In genomic region chr11:57424137-57424801, GRCh38 we compare ENCODE assay signal across 12 cellular contexts. TPM values are rescaled to one million over a fixed set of nuclear protein-coding genes. Genes with fewer than 3 reads are reported as not detected.
DNase-seq lines count a peak whose midpoint lies in the region; ATAC-seq, FAIRE-seq and TF ChIP-seq lines count a peak whose summit lies in the region.
"Had no signal": no experiment of that assay in that cellular context is flagged by ENCODE, and none has a peak within 500 bp of the region (broad histone marks: within the 10 kb centered on the region; RNA-seq: fewer than 3 reads in every experiment).

No MANE protein-coding gene starts in this region.

- TF ChIP-seq CTCF in A549 (IDR thresholded peaks at IDR 0.05) (no peak), body of pancreas (IDR thresholded peaks at IDR 0.05) (no peak)

- peak overlapping the region; percentile 21 to 92 (median 88) for H3K4me3 Mint-ChIP-seq in naive thymus-derived CD4-positive, alpha-beta T cell

- H3K9me3 ChIP-seq in A549 (no peaks in the 10 kb centered on the region), body of pancreas (no peaks in the 10 kb centered on the region)
- H3K9me3 ChIP-seq in naive thymus-derived CD4-positive, alpha-beta T cell (ENCODE audit: control insufficient read depth in 2 of 3, low read length in 3 of 3): no peaks in the 10 kb centered on the region

- FAIRE-seq in A549 (lab: Jason Lieb, UNC) (no peak), HTR-8/SVneo (lab: Jason Lieb, UNC) (peak; percentile 20)

- TF ChIP-seq POLR2A in A549 (IDR thresholded peaks at IDR 0.05; ENCODE audit: low read length): no peak
- no peak for TF ChIP-seq POLR2A in body of pancreas (IDR thresholded peaks at IDR 0.05)

- H3K27me3 Mint-ChIP-seq in naive thymus-derived CD4-positive, alpha-beta T cell: peaks cover 0 to 18% (median 0%) of the 10 kb centered on the region in 5 donors

- peaks cover 40 to 56% (median 50%) of the 10 kb centered on the region in 7 donors for H3K4me1 Mint-ChIP-seq in naive thymus-derived CD4-positive, alpha-beta T cell

- peaks cover 0 to 2% of the 10 kb centered on the region in 2 donors for H3K36me3 ChIP-seq in body of pancreas (replicated peaks in 1 of 2; ENCODE audit: insufficient read depth in 1 of 2, low read depth in 2 of 2)
- peaks cover 0 to 5% (median 0%) of the 10 kb centered on the region in 3 experiments for H3K36me3 ChIP-seq in naive thymus-derived CD4-positive, alpha-beta T cell (ENCODE audit: control insufficient read depth in 2 of 3, insufficient read depth in 3 of 3, low read length in 3 of 3)

- H3K4me3 ChIP-seq in A549: no peak overlapping the region
- H3K4me3 ChIP-seq in body of pancreas: no peak overlapping the region
- peak overlapping the region; percentile 56 for H3K4me3 ChIP-seq in naive thymus-derived CD4-positive, alpha-beta T cell (ENCODE audit: low read length)

- H3K36me3 Mint-ChIP-seq in naive thymus-derived CD4-positive, alpha-beta T cell: peaks cover 0 to 30% (median 21%) of the 10 kb centered on the region in 5 donors

- 84% methylated on average over 9 of the region's 9 CpGs for WGBS in A549 (ENCODE audit: missing lambda C conversion rate)
- 68 to 82% methylated on average over 8 to 9 of the region's 9 CpGs for WGBS in body of pancreas, 2 donors

- H3K27ac ChIP-seq in A549: peak overlapping the region in 1 of 2 experiments; percentile 58; a peak in 4 of 6 replicates
- H3K27ac ChIP-seq in body of pancreas: peak overlapping the region in 3 of 4 donors; percentile 89 to 94 (median 91)
- H3K27ac ChIP-seq in naive thymus-derived CD4-positive, alpha-beta T cell (ENCODE audit: low read depth, low read length): peak overlapping the region; percentile 52
- H3K27ac ChIP-seq: VCaP had no signal

- CTCF ChIA-PET in A549 (lab: Yijun Ruan, JAX): interaction anchor here (0.9 to 1.6 kb wide), 2 partner anchors 34 to 45 kb away, joined by 3 to 4 read pairs; no protein-coding TSS in a partner anchor
- CTCF ChIA-PET in naive thymus-derived CD4-positive, alpha-beta T cell (lab: Charles Lee): interaction anchor here (0.9 to 1.3 kb wide), 2 partner anchors 33 to 74 kb away, joined by 5 to 7 read pairs; no protein-coding TSS in a partner anchor

- H3K9me3 Mint-ChIP-seq in naive thymus-derived CD4-positive, alpha-beta T cell: no peaks in the 10 kb centered on the region

- POLR2A ChIA-PET in A549 (lab: Yijun Ruan, JAX): no interaction called here
- POLR2A ChIA-PET in naive thymus-derived CD4-positive, alpha-beta T cell (lab: Charles Lee): interaction anchor here (1.2 kb wide), 2 partner anchors 72 to 91 kb away, joined by 4 read pairs; partner anchors contain the start of gene SLC43A1

- DNase-seq in A549 (ENCODE audit: low read depth in 1 of 2, low spot score in 1 of 2) (no peak), HTR-8/SVneo (ENCODE audit: insufficient read length, low spot score) (no peak), body of pancreas (no peak), H4 (ENCODE audit: low spot score) (no peak), HT-29 (ENCODE audit: low spot score) (no peak)
- DNase-seq in naive thymus-derived CD4-positive, alpha-beta T cell: no peak
- DNase-seq: NCI-H2107 had no signal

- no peaks in the 10 kb centered on the region for H3K27me3 ChIP-seq in body of pancreas
- no peaks in the 10 kb centered on the region for H3K27me3 ChIP-seq in naive thymus-derived CD4-positive, alpha-beta T cell (ENCODE audit: control insufficient read depth in 2 of 2, insufficient read depth in 2 of 2, low read length in 2 of 2)

- peaks cover 27% of the 10 kb centered on the region for H3K4me1 ChIP-seq in A549
- H3K4me1 ChIP-seq in body of pancreas: peaks cover 44% of the 10 kb centered on the region
- peaks cover 24 to 45% of the 10 kb centered on the region in 2 donors for H3K4me1 ChIP-seq in naive thymus-derived CD4-positive, alpha-beta T cell (ENCODE audit: control insufficient read depth in 2 of 2, insufficient read depth in 2 of 2, low read length in 2 of 2)

- peak in 1 of 2 experiments; percentile 17; a peak in 1 of 6 replicates for ATAC-seq in A549
- no peak for ATAC-seq in body of pancreas
- ATAC-seq in naive thymus-derived CD4-positive, alpha-beta T cell: no peak
- no peak for ATAC-seq in HG03159 (IDR thresholded peaks at IDR 0.05; ENCODE audit: unreplicated experiment)
- ATAC-seq in GM18870 (IDR thresholded peaks at IDR 0.05; ENCODE audit: unreplicated experiment): no peak

- peak overlapping the region; percentile 26; the same call in 1 of the 3 replicates for H3K4me2 ChIP-seq in A549

- TF ChIP-seq RAD21 in A549 (conservative IDR thresholded peaks at IDR 0.05 in 1 of 2, IDR thresholded peaks at IDR 0.05 in 1 of 2): no peak

- H3K27ac Mint-ChIP-seq in naive thymus-derived CD4-positive, alpha-beta T cell: peak overlapping the region; percentile 84 to 93 (median 90)

- intact Hi-C loops in body of pancreas (cut with DNase I): no loop called here
- intact Hi-C loops in naive thymus-derived CD4-positive, alpha-beta T cell (cut with micrococcal nuclease): loop anchor here (1.0 to 10.0 kb wide), 3 partner anchors 79 to 1155 kb away; partner anchors contain the start of genes ZFP91 (in 2 of the 2) and LPXN (in 1 of the 2)

- no peak for TF ChIP-seq EP300 in A549 (IDR thresholded peaks at IDR 0.05)

TF ChIP-seq in A549, 52 proteins besides CTCF, POLR2A, EP300 and RAD21 (continues in another document):
- TF ChIP-seq ZC3H11A (IDR thresholded peaks at IDR 0.05): no peak
- no peak for TF ChIP-seq POLR2AphosphoS2 (conservative IDR thresholded peaks at IDR 0.05; ENCODE audit: low read length)
- TF ChIP-seq SREBF2 (IDR thresholded peaks at IDR 0.05): no peak
- no peak for TF ChIP-seq EHMT2 (IDR thresholded peaks at IDR 0.05; ENCODE audit: low read depth)
- TF ChIP-seq FOSB (CRISPR knock-in tag; IDR thresholded peaks at IDR 0.05): no peak
- TF ChIP-seq E2F6 (IDR thresholded peaks at IDR 0.05; ENCODE audit: borderline replicate concordance, low read depth): no peak

RNA-seq across cellular contexts. Expression of gene SLC43A3, which starts 2.7 kb away (rescaled TPM):
- polyA plus RNA-seq in A549 (2011; rRNA removed): 0.30 TPM in 2 replicates
- polyA plus RNA-seq in A549 (2012; cell fraction: cytosol; rRNA removed): 0.19 and 0.30 TPM in 2 replicates
- 0.52 and 1.5 TPM in 2 replicates for polyA plus RNA-seq in A549 (2012; cell fraction: nucleus; rRNA removed)
- polyA plus RNA-seq in A549 (2017; fragmentation: RNase III; extraction: RNeasy Plus Mini Kit Qiagen cat#74134 plus additional on column Dnase treatment): 0.12 to 0.22 TPM (median 0.13 TPM) in 3 replicates
- polyA minus RNA-seq in A549 (2011; rRNA and poly(A)+ RNA removed): 0.33 and 0.83 TPM in 2 replicates
- 10 to 100 TPM; 23.1 to 30.0 TPM for total RNA-seq in body of pancreas
- total RNA-seq in naive thymus-derived CD4-positive, alpha-beta T cell: 10 to 100 TPM; 10.5 to 67.9 (median 12.2) TPM
- 10 to 100 TPM; 10.0 to 16.7 TPM for polyA plus RNA-seq in naive thymus-derived CD4-positive, alpha-beta T cell
- 20.4 and 21.3 TPM in 2 replicates for total RNA-seq in H4 (2014; rRNA removed; shearing (Covaris generic))
- not detected in 2 replicates for total RNA-seq in HT-29 (2014; rRNA removed; shearing (Covaris generic))

RNA-seq across cellular contexts. Expression of gene PRG2, which starts 33.8 kb away (rescaled TPM):
- not detected in 2 replicates for polyA plus RNA-seq in A549 (2011; rRNA removed)
- 0.03 TPM in 1 of 2 replicates, not detected in the other for polyA plus RNA-seq in A549 (2012; cell fraction: cytosol; rRNA removed)
- polyA plus RNA-seq in A549 (2012; cell fraction: nucleus; rRNA removed): 0.06 TPM in 1 of 2 replicates, not detected in the other
- not detected in 3 replicates for polyA plus RNA-seq in A549 (2017; fragmentation: RNase III; extraction: RNeasy Plus Mini Kit Qiagen cat#74134 plus additional on column Dnase treatment)
- not detected in 2 replicates for polyA minus RNA-seq in A549 (2011; rRNA and poly(A)+ RNA removed)
- not detected for total RNA-seq in body of pancreas
- 1 to 10 TPM in 1 of 5 experiments, under 1 TPM in 2, not detected in 2; 0.44 to 1.7 (median 0.48) TPM for total RNA-seq in naive thymus-derived CD4-positive, alpha-beta T cell
- polyA plus RNA-seq in naive thymus-derived CD4-positive, alpha-beta T cell: not detected
- total RNA-seq in H4 (2014; rRNA removed; shearing (Covaris generic)): not detected in 2 replicates
- total RNA-seq in HT-29 (2014; rRNA removed; shearing (Covaris generic)): not detected in 2 replicates

RNA-seq across cellular contexts. Expression of gene RTN4RL2, which starts 36.1 kb away (rescaled TPM):
- 9.2 and 10.6 TPM in 2 replicates for polyA plus RNA-seq in A549 (2011; rRNA removed)
- 60.9 and 116 TPM in 2 replicates for polyA plus RNA-seq in A549 (2012; cell fraction: cytosol; rRNA removed)
- polyA plus RNA-seq in A549 (2012; cell fraction: nucleus; rRNA removed): 56.5 and 87.5 TPM in 2 replicates
- 23.7 to 27.4 TPM (median 25.8 TPM) in 3 replicates for polyA plus RNA-seq in A549 (2017; fragmentation: RNase III; extraction: RNeasy Plus Mini Kit Qiagen cat#74134 plus additional on column Dnase treatment)
- polyA minus RNA-seq in A549 (2011; rRNA and poly(A)+ RNA removed): 4.1 and 8.9 TPM in 2 replicates
- 1 to 10 TPM in 1 of 2 donors, under 1 TPM in 1; 0.99 to 3.4 TPM for total RNA-seq in body of pancreas
- total RNA-seq in naive thymus-derived CD4-positive, alpha-beta T cell: under 1 TPM in 3 of 5 experiments, not detected in 2; 0.19 to 0.47 (median 0.27) TPM
- polyA plus RNA-seq in naive thymus-derived CD4-positive, alpha-beta T cell: under 1 TPM; 0.08 to 0.44 TPM
- 0.64 and 0.89 TPM in 2 replicates for total RNA-seq in H4 (2014; rRNA removed; shearing (Covaris generic))
- 0.79 and 1.1 TPM in 2 replicates for total RNA-seq in HT-29 (2014; rRNA removed; shearing (Covaris generic))
- total RNA-seq: dermis microvascular lymphatic vessel endothelial cell had no signal

RNA-seq across cellular contexts. Expression of gene PRG3, which starts 43.3 kb away (rescaled TPM):
- polyA plus RNA-seq in A549 (2011; rRNA removed) (not detected in 2 replicates), A549 (2017; fragmentation: RNase III; extraction: RNeasy Plus Mini Kit Qiagen cat#74134 plus additional on column Dnase treatment) (not detected in 3 replicates)
- polyA plus RNA-seq in A549 (2012; cell fraction: cytosol; rRNA removed): not detected in 2 replicates
- polyA plus RNA-seq in A549 (2012; cell fraction: nucleus; rRNA removed): not detected in 2 replicates
- polyA minus RNA-seq in A549 (2011; rRNA and poly(A)+ RNA removed): not detected in 2 replicates
- total RNA-seq in body of pancreas: not detected
- not detected for total RNA-seq in naive thymus-derived CD4-positive, alpha-beta T cell
- polyA plus RNA-seq in naive thymus-derived CD4-positive, alpha-beta T cell: not detected
- not detected in 2 replicates for total RNA-seq in H4 (2014; rRNA removed; shearing (Covaris generic))
- not detected in 2 replicates for total RNA-seq in HT-29 (2014; rRNA removed; shearing (Covaris generic))
- total RNA-seq: dermis microvascular lymphatic vessel endothelial cell, mononuclear cell had no signal

Comparison
In these comparisons a context has a peak if more than half of its experiments do, and no peak if none do; other contexts are left out.
1. RNA of gene SLC43A3, which starts 2.7 kb away (total RNA-seq): 23.1 to 30.0 TPM in body of pancreas, 20.4 to 21.3 TPM in H4 and 10.5 to 67.9 TPM in naive thymus-derived CD4-positive, alpha-beta T cell; not detected in HT-29; every median in the first group is over 10 times any median in the second.